ENCODE assay signal across 16 cellular contexts in genomic region chr9:85942913-85943729, GRCh38. TPM values are rescaled to one million over a fixed set of nuclear protein-coding genes. Genes with fewer than 3 reads are reported as not detected.
DNase-seq lines count a peak whose midpoint lies in the region; ATAC-seq and TF ChIP-seq lines count a peak whose summit lies in the region.
"Had no signal": no experiment of that assay in that cellular context is flagged by ENCODE, and none has a peak within 500 bp of the region (broad histone marks: within the 10 kb centered on the region; RNA-seq: fewer than 3 reads in every experiment).

No MANE protein-coding gene starts in this region.

- CTCF ChIA-PET in HCT116 (lab: Charles Lee), result no interaction called here

- RAD21 ChIA-PET in HCT116 (lab: Charles Lee; ENCODE audit: low non-redundant PET in 1 of 2, low total read pairs in 2 of 2, uncharacterized antibody in 2 of 2, unreplicated experiment in 2 of 2), result no interaction called here

- H3K9me3 ChIP-seq in HCT116 (ENCODE audit: control insufficient read depth in 1 of 2, insufficient read depth in 1 of 2, low read depth in 1 of 2, low read length in 2 of 2) (no peaks in the 10 kb centered on the region), esophagus muscularis mucosa (no peaks in the 10 kb centered on the region), skeletal muscle satellite cell (replicated peaks; ENCODE audit: low read length) (no peaks in the 10 kb centered on the region)

- intact Hi-C loops in HCT116 (cut with micrococcal nuclease), result loop anchor here (10.0 kb wide), 1 partner anchor 182 kb away; no protein-coding TSS in a partner anchor
- intact Hi-C loops in esophagus muscularis mucosa (cut with DNase I), result loop anchor here (10.0 kb wide), 1 partner anchor 198 kb away; the partner anchor contains the start of gene AGTPBP1

- DNase-seq in HCT116 (ENCODE audit: low read depth, low spot score) (no peak), NCI-H146 treated with DMSO at 0.1 percent for 48 hours (lab: John Stamatoyannopoulos, UW; ENCODE audit: unreplicated experiment) (peak; percentile 15), esophagus muscularis mucosa (ENCODE audit: extremely low spot score) (no peak), activated gamma-delta T cell (lab: John Stamatoyannopoulos, UW) (no peak), SIG-M5 treated with dmso at 0.1 percent for 504 hours (lab: John Stamatoyannopoulos, UW; ENCODE audit: unreplicated experiment) (no peak), NCI-H2227 treated with DMSO at 0.1 percent for 48 hours (lab: John Stamatoyannopoulos, UW) (no peak)
- DNase-seq: activated B cell treated with CpG ODN at 0.5 μM for 24 hours; activated naive CD8-positive, alpha-beta T cell treated with anti-CD3 and anti-CD28 coated beads, Interleukin-2, amount 50 U/mL, for 24 hours; activated T-cell treated with anti-CD3 and anti-CD28 coated beads for 4 hours; Calu3; immature natural killer cell; NCI-H510A; SHP77 treated with DMSO at 0.1 percent for 48 hours; substantia nigra had no signal

- 0 out of 2 replicates have a peak, but pooled peaks cover 5% of the 10 kb centered on the region for H4K20me1 ChIP-seq in HCT116 (ENCODE audit: insufficient read depth)

- TF ChIP-seq POLR2A in HCT116 (IDR thresholded peaks at IDR 0.05; ENCODE audit: borderline replicate concordance, extremely low read depth, insufficient read depth, insufficient read length) (no peak), esophagus muscularis mucosa (IDR thresholded peaks at IDR 0.05; ENCODE audit: low read depth) (no peak)

- TF ChIP-seq RAD21 in HCT116 (IDR thresholded peaks at IDR 0.05; ENCODE audit: low read depth), result no peak

- peaks cover 15 to 23% of the 10 kb centered on the region in 2 experiments for H3K36me3 ChIP-seq in HCT116 (ENCODE audit: control insufficient read depth in 1 of 2, insufficient read depth in 2 of 2, low read length in 2 of 2)
- H3K36me3 ChIP-seq in esophagus muscularis mucosa, result peaks cover 0 to 13% (median 6%) of the 10 kb centered on the region in 4 donors
- H3K36me3 ChIP-seq in skeletal muscle satellite cell (ENCODE audit: insufficient read depth, low read length), result peaks cover 34% of the 10 kb centered on the region

- no peak for TF ChIP-seq CTCF in HCT116 (IDR thresholded peaks at IDR 0.05 in 2 of 3, conservative IDR thresholded peaks at IDR 0.05 in 1 of 3; ENCODE audit: borderline replicate concordance in 1 of 3, insufficient read depth in 1 of 3, low read depth in 2 of 3, low read length in 2 of 3)
- no peak for TF ChIP-seq CTCF in esophagus muscularis mucosa (IDR thresholded peaks at IDR 0.05)

- H3K27me3 ChIP-seq in HCT116 (ENCODE audit: insufficient read depth, low read length) (no peaks in the 10 kb centered on the region), esophagus muscularis mucosa (peaks cover 0 to 6% (median 0%) of the 10 kb centered on the region in 4 donors), skeletal muscle satellite cell (ENCODE audit: control insufficient read depth, insufficient read depth, low read length) (no peaks in the 10 kb centered on the region)

- H2AFZ ChIP-seq in HCT116 (ENCODE audit: low read depth, low read length, poor library complexity, severe bottlenecking), result no peak overlapping the region

- H3K4me1 ChIP-seq in HCT116 (ENCODE audit: control insufficient read depth in 1 of 2, insufficient read depth in 2 of 2, low read length in 2 of 2) (peaks cover 4 to 19% of the 10 kb centered on the region in 2 experiments; a peak in 2 of 4 replicates), esophagus muscularis mucosa (peaks cover 21 to 73% (median 64%) of the 10 kb centered on the region in 4 donors), skeletal muscle satellite cell (ENCODE audit: control insufficient read depth, insufficient read depth, low read length) (peaks cover 14% of the 10 kb centered on the region)

- TSS peak; percentile 45 for BruUV-seq in HCT116 (replicated peaks; lab: Mats Ljungman, UMichigan)

- no peak for TF ChIP-seq EP300 in esophagus muscularis mucosa (IDR thresholded peaks at IDR 0.05)

- H3K79me2 ChIP-seq in HCT116 (ENCODE audit: insufficient read depth, low read length), result peaks cover 68% of the 10 kb centered on the region

- peak overlapping the region; percentile 96 for H3K9ac ChIP-seq in HCT116 (ENCODE audit: low read length)
- no peak overlapping the region for H3K9ac ChIP-seq in skeletal muscle satellite cell (ENCODE audit: low read depth, low read length)

- H3K4me2 ChIP-seq in HCT116 (ENCODE audit: low read length) (peak overlapping the region; percentile 85), skeletal muscle satellite cell (ENCODE audit: low read length) (peak overlapping the region; percentile 83)

- H3K4me3 ChIP-seq in HCT116 (replicated peaks in 1 of 2; ENCODE audit: low read depth in 1 of 2, low read length in 2 of 2) (peak overlapping the region in 1 of 2 experiments; percentile 70; a peak in 1 of 4 replicates), esophagus muscularis mucosa (peak overlapping the region in 1 of 4 donors; percentile 90), skeletal muscle satellite cell (ENCODE audit: low read length) (no peak overlapping the region)

- 39% methylated on average over 3 of the region's 3 CpGs for WGBS in esophagus muscularis mucosa

- POLR2A ChIA-PET in HCT116 (lab: Charles Lee), result no interaction called here

- ATAC-seq in HCT116, result no peak
- ATAC-seq: activated naive CD8-positive, alpha-beta T cell treated with anti-CD3 and anti-CD28 coated beads, Interleukin-2, amount 50 U/mL, for 24 hours; sciatic nerve had no signal

- H3K9me2 ChIP-seq in HCT116 (ENCODE audit: insufficient read depth), result no peaks in the 10 kb centered on the region

- H3K27ac ChIP-seq in HCT116 (ENCODE audit: low read depth, low read length) (no peak overlapping the region), esophagus muscularis mucosa (replicated peaks in 1 of 4) (peak overlapping the region; percentile 57 to 96 (median 90))

TF ChIP-seq in HCT116, 20 proteins besides CTCF, POLR2A, EP300 and RAD21 (continues in another document):
- TF ChIP-seq SRF (IDR thresholded peaks at IDR 0.05; ENCODE audit: low read depth), result no peak
- TF ChIP-seq CBX3 (IDR thresholded peaks at IDR 0.05; ENCODE audit: low read depth), result no peak
- no peak for TF ChIP-seq EZH2phosphoT487 (IDR thresholded peaks at IDR 0.05; ENCODE audit: borderline replicate concordance)
- TF ChIP-seq EZH2 (IDR thresholded peaks at IDR 0.05), result no peak
- TF ChIP-seq POLR2AphosphoS5 (IDR thresholded peaks at IDR 0.05; ENCODE audit: low read depth, low read length), result no peak
- TF ChIP-seq MAX (IDR thresholded peaks at IDR 0.05), result no peak
- no peak for TF ChIP-seq JUND (IDR thresholded peaks at IDR 0.05)
- TF ChIP-seq CEBPB (IDR thresholded peaks at IDR 0.05; ENCODE audit: low read depth), result no peak
- no peak for TF ChIP-seq SP1 (IDR thresholded peaks at IDR 0.05; ENCODE audit: low read depth)
- TF ChIP-seq ZFX (IDR thresholded peaks at IDR 0.05), result no peak
- TF ChIP-seq SIN3A (IDR thresholded peaks at IDR 0.05; ENCODE audit: low read depth), result no peak
- no peak for TF ChIP-seq ZBTB33 (IDR thresholded peaks at IDR 0.05; ENCODE audit: extremely low read depth, insufficient replicate concordance, low read length)
- TF ChIP-seq ZNF274 (IDR thresholded peaks at IDR 0.05; ENCODE audit: low read depth, low read length), result no peak
- no peak for TF ChIP-seq REST (IDR thresholded peaks at IDR 0.05; ENCODE audit: low read depth)
- no peak for TF ChIP-seq YY1 (IDR thresholded peaks at IDR 0.05; ENCODE audit: extremely low read depth, insufficient replicate concordance, low read depth, low read length)

RNA-seq across cellular contexts. Expression of gene NAA35, which starts 2.2 kb away (rescaled TPM):
- 37.0 TPM for total RNA-seq in HCT116 (2021; ENCODE audit: unreplicated experiment)
- 15.6 and 20.9 TPM in 2 replicates for polyA plus RNA-seq in HCT116 (2012)
- 10 to 100 TPM; 16.4 to 20.8 (median 18.1) TPM for total RNA-seq in esophagus muscularis mucosa
- 22.9 and 26.9 TPM in 2 replicates for total RNA-seq in skeletal muscle satellite cell (2012; rRNA removed)
